In the genomic region with DNA sequence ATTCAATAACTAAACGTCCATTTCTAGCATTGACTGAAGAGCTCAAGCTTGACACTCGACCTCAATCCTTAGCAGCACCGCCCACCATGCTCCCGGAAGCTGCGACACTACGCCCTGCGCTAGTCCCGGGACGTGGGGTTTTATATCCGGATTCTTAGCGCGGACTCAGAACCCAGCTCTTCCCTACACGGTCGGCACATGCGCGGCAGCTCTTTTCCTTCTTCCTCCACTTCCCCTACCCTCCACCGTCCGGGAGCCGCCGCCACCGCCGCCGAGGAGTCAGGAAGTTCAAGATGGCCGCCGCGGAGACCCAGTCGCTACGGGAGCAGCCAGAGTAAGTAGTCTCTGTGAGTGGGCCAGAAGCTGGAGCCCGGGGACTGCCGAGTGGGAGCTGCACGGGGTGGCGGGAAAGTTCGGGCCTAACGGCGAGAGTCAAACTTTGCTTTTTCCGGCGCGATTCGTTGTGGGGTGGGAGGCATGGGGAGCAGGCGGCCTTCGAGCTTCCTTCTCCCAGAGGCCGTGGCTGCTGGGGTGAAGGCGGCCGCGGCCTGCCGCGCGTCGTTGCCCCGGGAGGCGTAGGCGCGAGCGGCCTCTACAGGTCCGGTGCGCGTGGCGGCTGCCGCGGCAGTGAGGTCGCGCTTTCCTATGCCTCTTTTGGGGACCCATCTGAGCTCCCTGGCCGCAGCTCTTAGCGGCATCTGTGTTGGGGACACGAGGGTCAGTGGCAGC, we compare ENCODE assay signal across 8 cellular contexts.
DNase-seq lines count a peak whose midpoint lies in the region; ATAC-seq, FAIRE-seq and TF ChIP-seq lines count a peak whose summit lies in the region.

No MANE protein-coding gene starts in this region.

- peak; percentile 67 for TF ChIP-seq POLR2A in GM18951 (IDR thresholded peaks at IDR 0.05; ENCODE audit: extremely low read depth, insufficient read depth, insufficient read length)

- peak; percentile 42 for ATAC-seq in HG03280 (IDR thresholded peaks at IDR 0.05; ENCODE audit: unreplicated experiment)
- peak; percentile 76 to 77 for ATAC-seq in activated CD4-positive, CD25-positive, alpha-beta regulatory T cell treated with anti-CD3 and anti-CD28 coated beads, Interleukin-2, amount 50 U/mL, for 24 hours

- peak; percentile 60 for FAIRE-seq in islet of Langerhans (lab: Jason Lieb, UNC)

- DNase-seq in AG10803 (ENCODE audit: low read depth) (peak; percentile 97), NCI-H345 (lab: John Stamatoyannopoulos, UW) (peak; percentile 82), cerebellar cortex (ENCODE audit: low spot score) (peak; percentile 99)
- peak; percentile 81 to 87 for DNase-seq in stimulated activated CD4-positive, alpha-beta T cell treated with anti-CD3 and anti-CD28 coated beads, Interleukin-12 subunit alpha, Interleukin-12 subunit beta, amount 100 ng/mL, for 24 hours (ENCODE audit: low read depth in 2 of 2)

- TF ChIP-seq CTCF in AG10803 (conservative IDR thresholded peaks at IDR 0.05; ENCODE audit: low read length): peak; percentile 27

- in situ Hi-C loops in GM18951 (cut with MboI; ENCODE audit: low sequenced_read_pairs, unreplicated experiment): no loop called here

- H3K4me3 ChIP-seq in AG10803 (ENCODE audit: low read length): peak overlapping the region; percentile 90

Comparison
In these comparisons a context has a peak if more than half of its experiments do, and no peak if none do; other contexts are left out.
1. Peak in every context shown above with its lines: DNase-seq, ATAC-seq and H3K4me3 ChIP-seq.